ENCODE assay signal across 31 cellular contexts in genomic region chr1:201370500-201370899, GRCh38. TPM values are rescaled to one million over a fixed set of nuclear protein-coding genes. Genes with fewer than 3 reads are reported as not detected.
"Had no signal": no experiment of that assay in that cellular context is flagged by ENCODE, and none has a peak within 500 bp of the region (broad histone marks: within the 10 kb centered on the region; RNA-seq: fewer than 3 reads in every experiment).

No MANE protein-coding gene starts in this region.

- H3K36me3 ChIP-seq: breast epithelium, esophagus squamous epithelium, lower lobe of right lung, thyroid gland, upper lobe of left lung, vagina had no signal

- H3K27me3 ChIP-seq: breast epithelium, hepatocyte, thyroid gland, upper lobe of left lung, vagina had no signal

- H3K36me3 Mint-ChIP-seq: activated CD8-positive, alpha-beta memory T cell treated with anti-CD3 and anti-CD28 coated beads, Interleukin-2, amount 10 ng/mL, durations not matched to agents 7 days and 5 days; activated naive CD4-positive, alpha-beta T cell treated with anti-CD3 and anti-CD28 coated beads, Interleukin-2, amount 50 U/mL, for 72 hours; stimulated activated effector memory CD8-positive, alpha-beta T cell treated with anti-CD3 and anti-CD28 coated beads, Interleukin-12 subunit alpha, Interleukin-12 subunit beta, amount 100 ng/mL, for 72 hours had no signal

- H3K4me3 Mint-ChIP-seq: activated CD8-positive, alpha-beta memory T cell treated with anti-CD3 and anti-CD28 coated beads, Interleukin-2, amount 10 ng/mL, durations not matched to agents 7 days and 5 days; activated CD8-positive, alpha-beta T cell treated with anti-CD3 and anti-CD28 coated beads, Interleukin-2, amount 10 ng/mL, durations not matched to agents 7 days and 5 days; nephron progenitor cell; stimulated activated effector memory CD8-positive, alpha-beta T cell treated with anti-CD3 and anti-CD28 coated beads, Interleukin-12 subunit alpha, Interleukin-12 subunit beta, amount 100 ng/mL, for 72 hours; stimulated activated naive CD8-positive, alpha-beta T cell treated with anti-CD3 and anti-CD28 coated beads, Interleukin-15, Interleukin-2, amounts not matched to agents 100 ng/mL and 50 ng/mL, for 24 hours had no signal

- H3K9me3 ChIP-seq: breast epithelium, esophagus squamous epithelium, lower lobe of right lung, thyroid gland, upper lobe of left lung, vagina had no signal

- H3K27ac Mint-ChIP-seq: activated CD8-positive, alpha-beta memory T cell treated with anti-CD3 and anti-CD28 coated beads, Interleukin-2, amount 10 ng/mL, durations not matched to agents 7 days and 5 days; activated CD8-positive, alpha-beta T cell treated with anti-CD3 and anti-CD28 coated beads, Interleukin-2, amount 10 ng/mL, durations not matched to agents 7 days and 5 days; activated naive CD4-positive, alpha-beta T cell treated with anti-CD3 and anti-CD28 coated beads, Interleukin-2, amount 50 U/mL, for 72 hours; nephron progenitor cell; stimulated activated effector memory CD8-positive, alpha-beta T cell treated with anti-CD3 and anti-CD28 coated beads, Interleukin-12 subunit alpha, Interleukin-12 subunit beta, amount 100 ng/mL, for 72 hours; stimulated activated naive CD8-positive, alpha-beta T cell treated with anti-CD3 and anti-CD28 coated beads, Interleukin-15, Interleukin-2, amounts not matched to agents 100 ng/mL and 50 ng/mL, for 24 hours had no signal

- H3K27ac ChIP-seq: breast epithelium, epithelial cell of prostate, esophagus squamous epithelium, hepatocyte, lower lobe of right lung, skin epidermis, thyroid gland, upper lobe of left lung, vagina had no signal

- H3K9me3 Mint-ChIP-seq: activated naive CD4-positive, alpha-beta T cell treated with anti-CD3 and anti-CD28 coated beads, Interleukin-2, amount 50 U/mL, for 72 hours; nephron progenitor cell; stimulated activated effector memory CD8-positive, alpha-beta T cell treated with anti-CD3 and anti-CD28 coated beads, Interleukin-12 subunit alpha, Interleukin-12 subunit beta, amount 100 ng/mL, for 72 hours; stimulated activated naive CD8-positive, alpha-beta T cell treated with anti-CD3 and anti-CD28 coated beads, Interleukin-15, Interleukin-2, amounts not matched to agents 100 ng/mL and 50 ng/mL, for 24 hours had no signal

- DNase-seq: activated CD4-positive, alpha-beta T cell treated with anti-CD3 and anti-CD28 coated beads for 1 hour; activated CD8-positive, alpha-beta memory T cell treated with anti-CD3 and anti-CD28 coated beads, Interleukin-2, amount 10 ng/mL, durations not matched to agents 7 days and 5 days; activated CD8-positive, alpha-beta T cell treated with anti-CD3 and anti-CD28 coated beads, Interleukin-2, amount 10 ng/mL, durations not matched to agents 7 days and 5 days; activated naive CD4-positive, alpha-beta T cell; activated T-cell treated with anti-CD3 and anti-CD28 coated beads, Interleukin-2, amount 50 U/mL, for 48 hours; dermis blood vessel endothelial cell; effector CD8-positive, alpha-beta T cell; esophagus squamous epithelium; kidney; lower lobe of right lung; mesenchymal stem cell; nephron progenitor cell; nucleus accumbens; stimulated activated CD4-positive, alpha-beta T cell treated with anti-CD3 and anti-CD28 coated beads, Interleukin-12 subunit alpha, Interleukin-12 subunit beta, amount 100 ng/mL, for 4 hours; stimulated activated CD4-positive, alpha-beta T cell treated with anti-CD3 and anti-CD28 coated beads, Interleukin-4, amount 100 ng/mL, for 24 hours; substantia nigra; T-helper 2 cell; thyroid gland; upper lobe of left lung had no signal

- H3K4me1 ChIP-seq: breast epithelium, lower lobe of right lung, thyroid gland, vagina had no signal

- ATAC-seq: activated CD8-positive, alpha-beta memory T cell treated with anti-CD3 and anti-CD28 coated beads, Interleukin-2, amount 10 ng/mL, durations not matched to agents 7 days and 5 days; activated CD8-positive, alpha-beta T cell treated with anti-CD3 and anti-CD28 coated beads, Interleukin-2, amount 10 ng/mL, durations not matched to agents 7 days and 5 days; activated naive CD4-positive, alpha-beta T cell treated with anti-CD3 and anti-CD28 coated beads, Interleukin-2, amount 50 U/mL, for 72 hours; lower lobe of right lung; sciatic nerve; stimulated activated effector memory CD8-positive, alpha-beta T cell treated with anti-CD3 and anti-CD28 coated beads, Interleukin-12 subunit alpha, Interleukin-12 subunit beta, amount 100 ng/mL, for 72 hours had no signal

- H3K4me1 Mint-ChIP-seq: activated CD8-positive, alpha-beta memory T cell treated with anti-CD3 and anti-CD28 coated beads, Interleukin-2, amount 10 ng/mL, durations not matched to agents 7 days and 5 days; stimulated activated effector memory CD8-positive, alpha-beta T cell treated with anti-CD3 and anti-CD28 coated beads, Interleukin-12 subunit alpha, Interleukin-12 subunit beta, amount 100 ng/mL, for 72 hours had no signal

- H3K4me3 ChIP-seq: breast epithelium, esophagus squamous epithelium, hepatocyte, lower lobe of right lung, skin epidermis, thyroid gland, upper lobe of left lung, vagina had no signal

RNA-seq across cellular contexts. Expression of gene TNNT2, which starts 7.0 kb away (rescaled TPM):
- total RNA-seq: activated CD8-positive, alpha-beta memory T cell treated with anti-CD3 and anti-CD28 coated beads, Interleukin-2, amount 10 ng/mL, durations not matched to agents 7 days and 5 days; activated CD8-positive, alpha-beta T cell treated with anti-CD3 and anti-CD28 coated beads, Interleukin-2, amount 10 ng/mL, durations not matched to agents 7 days and 5 days; activated naive CD4-positive, alpha-beta T cell treated with anti-CD3 and anti-CD28 coated beads, Interleukin-2, amount 50 U/mL, for 72 hours; dermis blood vessel endothelial cell; frontal cortex; posterior vena cava had no signal

RNA-seq across cellular contexts. Expression of gene LAD1, which starts 28.6 kb away (rescaled TPM):
- total RNA-seq: activated CD8-positive, alpha-beta memory T cell treated with anti-CD3 and anti-CD28 coated beads, Interleukin-2, amount 10 ng/mL, durations not matched to agents 7 days and 5 days; activated CD8-positive, alpha-beta T cell treated with anti-CD3 and anti-CD28 coated beads, Interleukin-2, amount 10 ng/mL, durations not matched to agents 7 days and 5 days; activated naive CD4-positive, alpha-beta T cell treated with anti-CD3 and anti-CD28 coated beads, Interleukin-2, amount 50 U/mL, for 72 hours; frontal cortex; mononuclear cell had no signal

RNA-seq across cellular contexts. Expression of gene TNNI1, which starts 51.0 kb away (rescaled TPM):
- total RNA-seq: activated CD8-positive, alpha-beta memory T cell treated with anti-CD3 and anti-CD28 coated beads, Interleukin-2, amount 10 ng/mL, durations not matched to agents 7 days and 5 days; activated CD8-positive, alpha-beta T cell treated with anti-CD3 and anti-CD28 coated beads, Interleukin-2, amount 10 ng/mL, durations not matched to agents 7 days and 5 days; activated naive CD4-positive, alpha-beta T cell treated with anti-CD3 and anti-CD28 coated beads, Interleukin-2, amount 50 U/mL, for 72 hours; dermis blood vessel endothelial cell; esophagus squamous epithelium; kidney; mononuclear cell; posterior vena cava; thyroid gland; vagina had no signal
